In genomic region chr7:119905495-119905894, GRCh38 we compare ENCODE assay signal across 35 cellular contexts.
A peak's percentile ranks its signal among the peaks of the same experiment; 100 is the strongest.
DNase-seq lines count a peak whose midpoint lies in the region; ATAC-seq, FAIRE-seq and TF ChIP-seq lines count a peak whose summit lies in the region.
"Had no signal": no experiment of that assay in that cellular context is flagged by ENCODE, and none has a peak within 500 bp of the region (broad histone marks: within the 10 kb centered on the region; RNA-seq: fewer than 3 reads in every experiment).

No MANE protein-coding gene starts in this region.

- H3K27ac Mint-ChIP-seq in stimulated activated naive B cell treated with anti-CD40 and anti-IgM and Interleukin-4, amounts not matched to agents 10 μg/mL and 1 μg/mL and 100 μg/mL, for 72 hours = no peak overlapping the region
- H3K27ac Mint-ChIP-seq: B cell; CD14-positive monocyte; CD4-positive, alpha-beta memory T cell; CD4-positive, alpha-beta T cell; CD4-positive, CD25-positive, alpha-beta regulatory T cell; CD8-positive, alpha-beta memory T cell; CD8-positive, alpha-beta T cell had no signal

- H3K9me3 ChIP-seq in IMR-90 (ENCODE audit: control insufficient read depth, insufficient read depth, low read length) (no peaks in the 10 kb centered on the region), K562 (replicated peaks; ENCODE audit: control insufficient read depth, insufficient read depth, low read depth, low read length) (no peaks in the 10 kb centered on the region)
- H3K9me3 ChIP-seq: A549; BE2C; BLaER1; BLaER1 treated with 17β-estradiol and CSF1 and Interleukin-3, amounts not matched to agents 10 nM and 100 nM; Caco-2 had no signal

- H3K27me3 Mint-ChIP-seq in stimulated activated naive B cell treated with anti-CD40 and anti-IgM and Interleukin-4, amounts not matched to agents 10 μg/mL and 1 μg/mL and 100 μg/mL, for 72 hours = no peaks in the 10 kb centered on the region
- H3K27me3 Mint-ChIP-seq: B cell; CD4-positive, alpha-beta memory T cell; CD4-positive, alpha-beta T cell; CD4-positive, CD25-positive, alpha-beta regulatory T cell; CD8-positive, alpha-beta memory T cell had no signal

- H2BK5ac ChIP-seq in IMR-90 (ENCODE audit: low read depth, low read length, poor library complexity, severe bottlenecking) = no peak overlapping the region

- H3K4me3 Mint-ChIP-seq in stimulated activated naive B cell treated with anti-CD40 and anti-IgM and Interleukin-4, amounts not matched to agents 10 μg/mL and 1 μg/mL and 100 μg/mL, for 72 hours = no peak overlapping the region
- H3K4me3 Mint-ChIP-seq: B cell; CD14-positive monocyte; CD4-positive, alpha-beta memory T cell; CD4-positive, alpha-beta T cell; CD4-positive, CD25-positive, alpha-beta regulatory T cell; CD8-positive, alpha-beta memory T cell; CD8-positive, alpha-beta T cell had no signal

- POLR2A ChIA-PET in IMR-90 (lab: Charles Lee; ENCODE audit: unreplicated experiment) (no interaction called here), K562 (lab: Yijun Ruan, JAX) (interaction anchor here (2.6 kb wide), 1 partner anchor 26 kb away, joined by 11 read pairs; no protein-coding TSS in a partner anchor)

- H3K4me1 Mint-ChIP-seq in stimulated activated naive B cell treated with anti-CD40 and anti-IgM and Interleukin-4, amounts not matched to agents 10 μg/mL and 1 μg/mL and 100 μg/mL, for 72 hours = no peaks in the 10 kb centered on the region
- H3K4me1 Mint-ChIP-seq: B cell; CD14-positive monocyte; CD4-positive, alpha-beta memory T cell; CD4-positive, CD25-positive, alpha-beta regulatory T cell; CD8-positive, alpha-beta memory T cell had no signal

- no peak overlapping the region for H3K23ac ChIP-seq in IMR-90 (ENCODE audit: low read depth, low read length)

- no TSS peak for BruUV-seq in IMR-90 (replicated peaks; lab: Mats Ljungman, UMichigan)
- no TSS peak for BruUV-seq in K562 (replicated peaks; lab: Mats Ljungman, UMichigan)

- no peak overlapping the region for H2AFZ ChIP-seq in IMR-90 (replicated peaks; ENCODE audit: low read length, poor library complexity)
- no peak overlapping the region for H2AFZ ChIP-seq in K562 (ENCODE audit: low read depth, low read length)

- in situ Hi-C loops in IMR-90 (cut with MboI; ENCODE audit: low sequenced_read_pairs) (no loop called here), K562 (cut with MboI) (no loop called here)

- no peaks in the 10 kb centered on the region for H3K36me3 Mint-ChIP-seq in stimulated activated naive B cell treated with anti-CD40 and anti-IgM and Interleukin-4, amounts not matched to agents 10 μg/mL and 1 μg/mL and 100 μg/mL, for 72 hours
- H3K36me3 Mint-ChIP-seq: CD14-positive monocyte; CD4-positive, alpha-beta memory T cell; CD4-positive, CD25-positive, alpha-beta regulatory T cell; CD8-positive, alpha-beta memory T cell; CD8-positive, alpha-beta T cell had no signal

- no peaks in the 10 kb centered on the region for H3K9me1 ChIP-seq in IMR-90 (ENCODE audit: insufficient read depth, low read length)
- no peaks in the 10 kb centered on the region for H3K9me1 ChIP-seq in K562 (ENCODE audit: control insufficient read depth, insufficient read depth, low read length)

- no peaks in the 10 kb centered on the region for H3K36me3 ChIP-seq in IMR-90 (ENCODE audit: control insufficient read depth, insufficient read depth, low read length)
- H3K36me3 ChIP-seq in K562 (ENCODE audit: control insufficient read depth, insufficient read depth, low read length) = peaks cover 28% of the 10 kb centered on the region
- H3K36me3 ChIP-seq: BE2C; BLaER1; BLaER1 treated with 17β-estradiol and CSF1 and Interleukin-3, amounts not matched to agents 10 nM and 100 nM had no signal

- H3K14ac ChIP-seq in IMR-90 (replicated peaks; ENCODE audit: low read depth, low read length) = no peak overlapping the region

- no CpG with 5 or more reads among the region's 4 CpGs for WGBS in IMR-90 (ENCODE audit: extremely low coverage in 2 of 2, insufficient read length in 1 of 2), 2 experiments
- WGBS in K562 (ENCODE audit: insufficient coverage, low coverage, missing lambda C conversion rate) = 0% methylated on average over 4 of the region's 4 CpGs

- no peak overlapping the region for H3K4ac ChIP-seq in IMR-90 (ENCODE audit: low read depth, low read length)

- H4K91ac ChIP-seq in IMR-90 (ENCODE audit: insufficient read depth, low read depth, low read length) = no peak overlapping the region

- H2AK9ac ChIP-seq in IMR-90 (replicated peaks; ENCODE audit: low read depth, low read length, poor library complexity) = no peak overlapping the region

- peak; percentile 30 for FAIRE-seq in A204.1 (lab: Jason Lieb, UNC)
- FAIRE-seq in K562 (lab: Jason Lieb, UNC) = no peak
- peak; percentile 24 for FAIRE-seq in colon (lab: Jason Lieb, UNC)
- FAIRE-seq: A549, D721Med had no signal

- no peak overlapping the region for H4K8ac ChIP-seq in IMR-90 (ENCODE audit: low read depth in 2 of 2, low read length in 2 of 2)

- no peaks in the 10 kb centered on the region for H4K20me1 ChIP-seq in IMR-90 (ENCODE audit: insufficient read depth, low read length)
- H4K20me1 ChIP-seq in K562 (replicated peaks; ENCODE audit: control insufficient read depth, insufficient read depth, low read length) = no peaks in the 10 kb centered on the region; the same call in 1 of the 2 replicates
- H4K20me1 ChIP-seq: BLaER1; BLaER1 treated with 17β-estradiol and CSF1 and Interleukin-3, amounts not matched to agents 10 nM and 100 nM had no signal

- intact Hi-C loops in IMR-90 (cut with micrococcal nuclease) = no loop called here
- intact Hi-C loops in K562 (cut with micrococcal nuclease) = loop anchor here (5.0 kb wide), 1 partner anchor 1087 kb away; no protein-coding TSS in a partner anchor
- intact Hi-C loops in left cardiac atrium (cut with DNase I) = no loop called here

- TF ChIP-seq RAD21 in IMR-90 (IDR thresholded peaks at IDR 0.05; ENCODE audit: low read length) = no peak
- no peak for TF ChIP-seq RAD21 in K562 (CRISPR knock-in tag; conservative IDR thresholded peaks at IDR 0.05 in 1 of 2, IDR thresholded peaks at IDR 0.05 in 1 of 2)

- H3K56ac ChIP-seq in IMR-90 (ENCODE audit: extremely low read depth, insufficient read depth, low read length) = no peak overlapping the region

- CTCF ChIA-PET in IMR-90 (lab: Yijun Ruan, JAX) = no interaction called here
- CTCF ChIA-PET in K562 (lab: Yijun Ruan, JAX; ENCODE audit: low intra/inter-chr PET ratio) = no interaction called here

- H3K9ac ChIP-seq in IMR-90 (ENCODE audit: low read depth, low read length) (no peak overlapping the region), K562 (ENCODE audit: insufficient read depth in 1 of 2, low read depth in 2 of 2, low read length in 2 of 2) (peak overlapping the region; percentile 13 to 89; a peak in 3 of 4 replicates)
- H3K9ac ChIP-seq: BLaER1; BLaER1 treated with 17β-estradiol and CSF1 and Interleukin-3, amounts not matched to agents 10 nM and 100 nM had no signal

- no peak overlapping the region for H2BK20ac ChIP-seq in IMR-90 (ENCODE audit: low read depth, low read length)

- no peak overlapping the region for H3K18ac ChIP-seq in IMR-90 (ENCODE audit: low read depth, low read length)

- peaks cover 78% of the 10 kb centered on the region for H3K79me2 ChIP-seq in K562 (ENCODE audit: control insufficient read depth, insufficient read depth, low read length)

- ATAC-seq in IMR-90 (ENCODE audit: low read depth) (no peak), K562 (peak; percentile 10; the same call in 2 of the 3 replicates), left cardiac atrium (no peak)
- ATAC-seq in stimulated activated naive B cell treated with anti-CD40 and anti-IgM and Interleukin-4, amounts not matched to agents 10 μg/mL and 1 μg/mL and 100 μg/mL, for 72 hours (replicated peaks) = no peak
- ATAC-seq: A549; CD8-positive, alpha-beta T cell had no signal

- H4K5ac ChIP-seq in IMR-90 (ENCODE audit: low read depth, low read length) = no peak overlapping the region

- H3K4me1 ChIP-seq in IMR-90 (ENCODE audit: control insufficient read depth, insufficient read depth, low read length) (no peaks in the 10 kb centered on the region), K562 (replicated peaks in 1 of 2; ENCODE audit: control insufficient read depth in 2 of 2, insufficient read depth in 2 of 2, low read length in 2 of 2) (peaks cover 0 to 6% of the 10 kb centered on the region in 2 experiments; a peak in 2 of 5 replicates)
- H3K4me1 ChIP-seq: A549; BE2C; BLaER1; BLaER1 treated with 17β-estradiol and CSF1 and Interleukin-3, amounts not matched to agents 10 nM and 100 nM; Caco-2 had no signal

- H3K4me3 ChIP-seq in IMR-90 (ENCODE audit: insufficient read depth, low read depth, low read length) (no peak overlapping the region), K562 (peak overlapping the region; percentile 53)
- H3K4me3 ChIP-seq: A549; BLaER1; BLaER1 treated with 17β-estradiol and CSF1 and Interleukin-3, amounts not matched to agents 10 nM and 100 nM had no signal

- no peak overlapping the region for H2AK5ac ChIP-seq in IMR-90 (ENCODE audit: low read depth, low read length)

- DNase-seq in IMR-90 = no peak
- no peak for DNase-seq in K562 (ENCODE audit: extremely low read depth in 1 of 4, low spot score in 3 of 4)
- no peak for DNase-seq in stimulated activated naive B cell treated with anti-CD40 and anti-IgM and Interleukin-4, amounts not matched to agents 10 μg/mL and 1 μg/mL and 100 μg/mL, for 72 hours
- DNase-seq in left cardiac atrium = no peak
- no peak for DNase-seq in NCI-H446 treated with DMSO at 0.1 percent for 48 hours (lab: John Stamatoyannopoulos, UW)
- DNase-seq in cerebellar cortex (ENCODE audit: low spot score) = no peak
- DNase-seq: 8988T; ACHN; AML-193; BE2C; C1 segment of cervical spinal cord; Caco-2; Calu3; CD4-positive, alpha-beta memory T cell; CD4-positive, alpha-beta T cell; CD4-positive, CD25-positive, alpha-beta regulatory T cell; CD8-positive, alpha-beta memory T cell; CD8-positive, alpha-beta T cell; COR-L47; DMS 273 treated with DMSO at 0.1 percent for 48 hours; DMS153; DMS79; DMS79 treated with DMSO at 0.1 percent for 48 hours; DND-41; EL had no signal

- dilution Hi-C loops in IMR-90 (cut with HindIII; ENCODE audit: low sequenced_read_pairs, unreplicated experiment) = no loop called here

- H3K4me2 ChIP-seq in IMR-90 (ENCODE audit: low read depth, low read length) = no peak overlapping the region
- H3K4me2 ChIP-seq in K562 (ENCODE audit: insufficient read depth, low read length) = peak overlapping the region; percentile 89
- H3K4me2 ChIP-seq: A549; BLaER1; BLaER1 treated with 17β-estradiol and CSF1 and Interleukin-3, amounts not matched to agents 10 nM and 100 nM had no signal

- H2BK15ac ChIP-seq in IMR-90 (ENCODE audit: low read depth, low read length) = no peak overlapping the region

- TF ChIP-seq POLR2A in IMR-90 (IDR thresholded peaks at IDR 0.05; ENCODE audit: low read depth, low read length) (no peak), K562 (conservative IDR thresholded peaks at IDR 0.05) (no peak)

- H3K27me3 ChIP-seq in IMR-90 (ENCODE audit: control insufficient read depth, insufficient read depth, low read length) (no peaks in the 10 kb centered on the region), K562 (ENCODE audit: control insufficient read depth in 2 of 2, insufficient read depth in 2 of 2, low read length in 2 of 2) (no peaks in the 10 kb centered on the region)
- H3K27me3 ChIP-seq: BE2C; BLaER1; BLaER1 treated with 17β-estradiol and CSF1 and Interleukin-3, amounts not matched to agents 10 nM and 100 nM had no signal

- no peak for TF ChIP-seq CTCF in IMR-90 (conservative IDR thresholded peaks at IDR 0.05; ENCODE audit: low read depth, low read length)
- TF ChIP-seq CTCF in K562 (IDR thresholded peaks at IDR 0.05 in 2 of 3, conservative IDR thresholded peaks at IDR 0.05 in 1 of 3; ENCODE audit: insufficient read depth in 2 of 3, low read depth in 1 of 3, low read length in 3 of 3) = no peak

- no peaks in the 10 kb centered on the region for H3K79me1 ChIP-seq in IMR-90 (ENCODE audit: low read depth in 1 of 2, low read length in 2 of 2)

- TF ChIP-seq EP300 in K562 (IDR thresholded peaks at IDR 0.05; ENCODE audit: low read length) = no peak

- no peak overlapping the region for H2BK120ac ChIP-seq in IMR-90 (ENCODE audit: low read depth, low read length)

- H3K27ac ChIP-seq in IMR-90 (ENCODE audit: insufficient read depth, low read length) (no peak overlapping the region), K562 (ENCODE audit: extremely low read depth, low read depth, low read length) (peak overlapping the region; percentile 87; the same call in 2 of the 3 replicates)
- H3K27ac ChIP-seq: 22Rv1; A549; BLaER1; BLaER1 treated with 17β-estradiol and CSF1 and Interleukin-3, amounts not matched to agents 10 nM and 100 nM; C4-2B had no signal

- H3K9me3 Mint-ChIP-seq in stimulated activated naive B cell treated with anti-CD40 and anti-IgM and Interleukin-4, amounts not matched to agents 10 μg/mL and 1 μg/mL and 100 μg/mL, for 72 hours = peaks cover 0 to 3% of the 10 kb centered on the region in 2 donors
